21 cellular contexts compared by ENCODE assay signal in genomic region chr17:78853926-78854394, GRCh38. TPM values are rescaled to one million over a fixed set of nuclear protein-coding genes. Genes with fewer than 3 reads are reported as not detected.
DNase-seq lines count a peak whose midpoint lies in the region; ATAC-seq and TF ChIP-seq lines count a peak whose summit lies in the region.
"Had no signal": no experiment of that assay in that cellular context is flagged by ENCODE, and none has a peak within 500 bp of the region (broad histone marks: within the 10 kb centered on the region; RNA-seq: fewer than 3 reads in every experiment).

No MANE protein-coding gene starts in this region.

- no peak overlapping the region for H3K23ac ChIP-seq in mesenchymal stem cell (ENCODE audit: low read length in 2 of 2)

- H3K9me2 ChIP-seq in SK-N-SH, result no peaks in the 10 kb centered on the region

- H2BK15ac ChIP-seq in mesenchymal stem cell (ENCODE audit: low read depth, poor library complexity, severe bottlenecking), result no peak overlapping the region

- TF ChIP-seq RAD21 in SK-N-SH (IDR thresholded peaks at IDR 0.05; ENCODE audit: low read length), result no peak

- TF ChIP-seq EP300 in SK-N-SH (IDR thresholded peaks at IDR 0.05; ENCODE audit: borderline replicate concordance in 1 of 2, low read depth in 1 of 2, low read length in 1 of 2), result no peak

- peaks cover 15% of the 10 kb centered on the region for H3K79me2 ChIP-seq in SK-N-SH (ENCODE audit: insufficient read depth)

- H2AFZ ChIP-seq in mesenchymal stem cell (ENCODE audit: low read depth, low read length) (no peak overlapping the region), SK-N-SH (ENCODE audit: low read depth) (no peak overlapping the region)
- H2AFZ ChIP-seq: GM23248 had no signal

- H3K27ac ChIP-seq in HEK293 (ENCODE audit: extremely low read depth, low read depth, low read length) (no peak overlapping the region), mesenchymal stem cell (ENCODE audit: low read length, poor library complexity, severe bottlenecking) (no peak overlapping the region), substantia nigra (ENCODE audit: low read depth, low read length, poor library complexity, severe bottlenecking) (no peak overlapping the region), SK-N-SH (ENCODE audit: low read depth in 2 of 2, low read length in 1 of 2) (no peak overlapping the region)
- H3K27ac ChIP-seq: GM23248, KMS-11 had no signal

- no peak overlapping the region for H3K4ac ChIP-seq in mesenchymal stem cell (ENCODE audit: low read depth in 1 of 2, low read length in 2 of 2)

- peaks cover 43% of the 10 kb centered on the region for H3F3A ChIP-seq in SK-N-SH (replicated peaks; ENCODE audit: insufficient read depth)

- H3K36me3 ChIP-seq in HEK293 (ENCODE audit: control insufficient read depth in 2 of 2, insufficient read depth in 1 of 2, low read length in 2 of 2), result peaks cover 0 to 14% of the 10 kb centered on the region in 2 experiments; a peak in 1 of 3 replicates
- H3K36me3 ChIP-seq in mesenchymal stem cell (ENCODE audit: control insufficient read depth in 1 of 2, insufficient read depth in 2 of 2, low read depth in 1 of 2, low read length in 2 of 2), result peaks cover 46 to 75% of the 10 kb centered on the region in 2 experiments
- H3K36me3 ChIP-seq in SK-N-SH (replicated peaks in 1 of 2; ENCODE audit: control insufficient read depth in 1 of 2, insufficient read depth in 2 of 2, low read length in 1 of 2), result peaks cover 45 to 52% of the 10 kb centered on the region in 2 experiments

- H2AK5ac ChIP-seq in mesenchymal stem cell (ENCODE audit: low read length, severe bottlenecking), result no peak overlapping the region

- no peak overlapping the region for H3K4me3 ChIP-seq in HEK293 (ENCODE audit: low read depth, low read length)
- H3K4me3 ChIP-seq in mesenchymal stem cell (ENCODE audit: insufficient read depth in 1 of 2, low read depth in 1 of 2, low read length in 2 of 2), result no peak overlapping the region
- no peak overlapping the region for H3K4me3 ChIP-seq in SK-N-SH (ENCODE audit: low read depth in 2 of 2, low read length in 1 of 2)
- H3K4me3 ChIP-seq: GM12878, GM23248 had no signal

- CTCF ChIA-PET in HEK293 (lab: Yijun Ruan, JAX), result interaction anchor here (0.6 to 4.5 kb wide), 5 partner anchors 11 to 768 kb away, joined by 3 to 36 read pairs (median 16); no protein-coding TSS in a partner anchor
- CTCF ChIA-PET in SK-N-SH (lab: Yijun Ruan, JAX), result interaction anchor here (0.6 to 17.6 kb wide), 5 partner anchors 10 to 357 kb away, joined by 3 to 458 read pairs (median 19); partner anchors contain the start of gene LGALS3BP

- H3K4me1 ChIP-seq in HEK293 (ENCODE audit: control insufficient read depth, insufficient read depth, low read length) (peaks cover 13% of the 10 kb centered on the region), mesenchymal stem cell (ENCODE audit: control insufficient read depth, insufficient read depth, low read depth, low read length) (peaks cover 1% of the 10 kb centered on the region), SK-N-SH (ENCODE audit: control insufficient read depth in 1 of 2, insufficient read depth in 2 of 2, low read depth in 1 of 2, low read length in 1 of 2) (no peaks in the 10 kb centered on the region)

- H3K27me3 ChIP-seq in mesenchymal stem cell (ENCODE audit: control insufficient read depth in 1 of 2, insufficient read depth in 1 of 2, low read length in 2 of 2), result no peaks in the 10 kb centered on the region
- no peaks in the 10 kb centered on the region for H3K27me3 ChIP-seq in SK-N-SH (ENCODE audit: insufficient read depth)

- H3K9me3 ChIP-seq in HEK293 (ENCODE audit: control insufficient read depth, insufficient read depth, low read depth, low read length) (no peaks in the 10 kb centered on the region), mesenchymal stem cell (ENCODE audit: control insufficient read depth, low read length) (no peaks in the 10 kb centered on the region), SK-N-SH (no peaks in the 10 kb centered on the region)

- H3K4me2 ChIP-seq in mesenchymal stem cell (ENCODE audit: low read length, poor library complexity, severe bottlenecking) (no peak overlapping the region), SK-N-SH (no peak overlapping the region)
- H3K4me2 ChIP-seq: KMS-11 had no signal

- no peak for ATAC-seq in HG03135 (IDR thresholded peaks at IDR 0.05; ENCODE audit: unreplicated experiment)
- ATAC-seq: GM12878, SK-N-SH treated with all-trans-retinoic acid at 6 μM for 48 hours had no signal

- H4K20me1 ChIP-seq in SK-N-SH (ENCODE audit: insufficient read depth), result no peaks in the 10 kb centered on the region

- H4K91ac ChIP-seq in mesenchymal stem cell (ENCODE audit: low read length), result no peak overlapping the region

- H3K18ac ChIP-seq in mesenchymal stem cell (ENCODE audit: low read depth in 1 of 2, low read length in 2 of 2), result no peak overlapping the region

- no peak overlapping the region for H2BK120ac ChIP-seq in mesenchymal stem cell (ENCODE audit: low read depth, low read length)

- H3K79me1 ChIP-seq in mesenchymal stem cell (replicated peaks; ENCODE audit: low read length, poor library complexity, severe bottlenecking), result peaks cover 6% of the 10 kb centered on the region

- H3K14ac ChIP-seq in mesenchymal stem cell (ENCODE audit: low read length in 2 of 2), result no peak overlapping the region

- no peak overlapping the region for H2BK12ac ChIP-seq in mesenchymal stem cell (ENCODE audit: low read length in 2 of 2)

- POLR2A ChIA-PET in HEK293 (lab: Yijun Ruan, JAX), result interaction anchor here (0.6 to 1.8 kb wide), 3 partner anchors 13 to 121 kb away, joined by 3 to 4 read pairs (median 3); no protein-coding TSS in a partner anchor
- POLR2A ChIA-PET in SK-N-SH (lab: Yijun Ruan, JAX), result no interaction called here

- DNase-seq in NCI-H526 treated with DMSO at 0.1 percent for 48 hours (lab: John Stamatoyannopoulos, UW) (peak; percentile 20), amniotic epithelial cell (ENCODE audit: low read depth) (peak; percentile 27), mesenchymal stem cell (no peak), epidermal melanocyte (ENCODE audit: insufficient read length, low spot score) (no peak), substantia nigra (lab: John Stamatoyannopoulos, UW) (no peak), SK-N-SH (no peak)
- DNase-seq: CD4-positive, alpha-beta memory T cell; GDM1; GM23248; HCEC 1CT; NCI-H1048; NCI-H146; NCI-H2081 treated with DMSO at 0.1 percent for 48 hours; NCI-H2227 treated with DMSO at 0.1 percent for 48 hours; NCI-H69; Right ventricle myocardium superior had no signal

- H2BK5ac ChIP-seq in mesenchymal stem cell (ENCODE audit: low read depth, low read length, poor library complexity, severe bottlenecking), result no peak overlapping the region

- TF ChIP-seq CTCF in HEK293 (tag by site-specific recombination; IDR thresholded peaks at IDR 0.05) (no peak), SK-N-SH (IDR thresholded peaks at IDR 0.05) (no peak)

- H3K9ac ChIP-seq in mesenchymal stem cell (ENCODE audit: low read length) (no peak overlapping the region), SK-N-SH (no peak overlapping the region)
- H3K9ac ChIP-seq: GM23248, KMS-11 had no signal

- 91% methylated on average over 9 of the region's 11 CpGs for WGBS in mesenchymal stem cell
- 86% methylated on average over 11 of the region's 11 CpGs for WGBS in SK-N-SH (ENCODE audit: low lambda C conversion rate)

- H4K8ac ChIP-seq in mesenchymal stem cell (ENCODE audit: low read length), result peak overlapping the region; percentile 15

TF ChIP-seq in HEK293, 187 proteins besides CTCF, POLR2A, EP300 and RAD21 (continues in another document):
- no peak for TF ChIP-seq ZNF626 (tag by site-specific recombination; IDR thresholded peaks at IDR 0.05)

TF ChIP-seq in SK-N-SH, 30 proteins besides CTCF, POLR2A, EP300 and RAD21:
- TF ChIP-seq RXRA (IDR thresholded peaks at IDR 0.05; ENCODE audit: borderline replicate concordance, low read depth), result no peak
- TF ChIP-seq SIN3A (IDR thresholded peaks at IDR 0.05; ENCODE audit: borderline replicate concordance, low read depth, low read length), result no peak
- no peak for TF ChIP-seq MXI1 (IDR thresholded peaks at IDR 0.05; ENCODE audit: low read depth, low read length)

RNA-seq across cellular contexts. Expression of gene USP36, which starts 13.3 kb away (rescaled TPM):
- 31.5 TPM for polyA plus RNA-seq in mesenchymal stem cell (2013, experiment 1 of 2)
- polyA plus RNA-seq in mesenchymal stem cell (2013, experiment 2 of 2), result 30.8 TPM
- 34.6 and 41.2 TPM in 2 replicates for polyA plus RNA-seq in SK-N-SH (2012; rRNA removed)
- polyA plus RNA-seq in SK-N-SH (2012; cell fraction: cytosol; rRNA removed), result 22.5 and 26.9 TPM in 2 replicates
- polyA plus RNA-seq in SK-N-SH (2012; cell fraction: nucleus; rRNA removed), result 163 and 178 TPM in 2 replicates

RNA-seq across cellular contexts. Expression of gene CEP295NL, which starts 49.0 kb away (rescaled TPM):
- 0.04 TPM for polyA plus RNA-seq in mesenchymal stem cell (2013, experiment 1 of 2)
- polyA plus RNA-seq in mesenchymal stem cell (2013, experiment 2 of 2), result 0.05 TPM
- 0.31 and 0.35 TPM in 2 replicates for polyA plus RNA-seq in SK-N-SH (2012; rRNA removed)
- 0.17 and 0.21 TPM in 2 replicates for polyA plus RNA-seq in SK-N-SH (2012; cell fraction: cytosol; rRNA removed)
- polyA plus RNA-seq in SK-N-SH (2012; cell fraction: nucleus; rRNA removed), result 0.68 and 0.97 TPM in 2 replicates
- polyA plus RNA-seq: CD4-positive, alpha-beta memory T cell; GM12878 had no signal

Comparison
In these comparisons a context has a peak if more than half of its experiments do, and no peak if none do; other contexts are left out.
1. DNase-seq: peak in NCI-H526 treated with DMSO at 0.1 percent for 48 hours (single experiment) and amniotic epithelial cell (single experiment); none in mesenchymal stem cell (single experiment), epidermal melanocyte (single experiment), substantia nigra (0 of 49) and SK-N-SH (single experiment).